Comparison of ENCODE assay signal across 1 cellular context in genomic region chr3:71035314-71035713, GRCh38.
A peak's percentile ranks its signal among the peaks of the same experiment; 100 is the strongest.
TF ChIP-seq lines count a peak whose summit lies in the region.

No MANE protein-coding gene starts in this region.

TF ChIP-seq in HepG2, 621 proteins besides CTCF, POLR2A, EP300 and RAD21 (continued from another document):
- TF ChIP-seq ZBTB40 (IDR thresholded peaks at IDR 0.05) (peak; percentile 59), ZBTB40 (CRISPR knock-in tag; IDR thresholded peaks at IDR 0.05) (peak; percentile 96), CEBPZ (IDR thresholded peaks at IDR 0.05; ENCODE audit: low read length) (no peak)
